8 cellular contexts compared by ENCODE assay signal in genomic region chr12:27524489-27524835, GRCh38. TPM values are rescaled to one million over a fixed set of nuclear protein-coding genes. Genes with fewer than 3 reads are reported as not detected.
DNase-seq lines count a peak whose midpoint lies in the region; ATAC-seq and TF ChIP-seq lines count a peak whose summit lies in the region.

No MANE protein-coding gene starts in this region.

- no peaks in the 10 kb centered on the region for H3K9me3 Mint-ChIP-seq in central memory CD8-positive, alpha-beta T cell
- H3K9me3 Mint-ChIP-seq in natural killer cell, result no peaks in the 10 kb centered on the region

- peaks cover 13% of the 10 kb centered on the region for H3K27me3 Mint-ChIP-seq in central memory CD8-positive, alpha-beta T cell
- peaks cover 30 to 40% of the 10 kb centered on the region in 2 donors for H3K27me3 Mint-ChIP-seq in natural killer cell (ENCODE audit: low read depth in 2 of 2)

- peaks cover 2% of the 10 kb centered on the region for H3K36me3 Mint-ChIP-seq in central memory CD8-positive, alpha-beta T cell (ENCODE audit: insufficient read depth)
- H3K36me3 Mint-ChIP-seq in natural killer cell, result no peaks in the 10 kb centered on the region

- peak; percentile 23; the same call in 1 of the 2 replicates for TF ChIP-seq CTCF in C4-2B (conservative IDR thresholded peaks at IDR 0.05)
- TF ChIP-seq CTCF in natural killer cell (IDR thresholded peaks at IDR 0.05), result no peak

- ATAC-seq in HG03460 (IDR thresholded peaks at IDR 0.05; ENCODE audit: unreplicated experiment) (peak; percentile 1), natural killer cell (no peak), HG02798 (IDR thresholded peaks at IDR 0.05; ENCODE audit: poor library complexity, unreplicated experiment) (no peak)
- ATAC-seq in central memory CD8-positive, alpha-beta T cell (replicated peaks; ENCODE audit: extremely low read depth, poor library complexity, severe bottlenecking), result no peak

- intact Hi-C loops in natural killer cell (cut with micrococcal nuclease), result loop anchor here (2.0 kb wide), 1 partner anchor 186 kb away; the partner anchor contains the start of gene MRPS35
- intact Hi-C loops in head of caudate nucleus (cut with DNase I), result loop anchor here (10.0 kb wide), 2 partner anchors 90 to 180 kb away; no protein-coding TSS in a partner anchor

- peak overlapping the region; percentile 90 for H3K4me3 Mint-ChIP-seq in central memory CD8-positive, alpha-beta T cell
- peak overlapping the region; percentile 97 for H3K4me3 Mint-ChIP-seq in natural killer cell

- peak overlapping the region; percentile 77 for H3K27ac ChIP-seq in C4-2B

- H3K27ac Mint-ChIP-seq in central memory CD8-positive, alpha-beta T cell (ENCODE audit: low read depth), result peak overlapping the region; percentile 1
- no peak overlapping the region for H3K27ac Mint-ChIP-seq in natural killer cell

- DNase-seq in central memory CD8-positive, alpha-beta T cell (ENCODE audit: low spot score in 2 of 2), result no peak
- DNase-seq in natural killer cell, result no peak
- no peak for DNase-seq in GM19240 (ENCODE audit: insufficient read length, low spot score)
- no peak for DNase-seq in head of caudate nucleus
- DNase-seq in NCI-H146 (lab: John Stamatoyannopoulos, UW), result no peak

- peaks cover 16% of the 10 kb centered on the region for H3K4me1 Mint-ChIP-seq in central memory CD8-positive, alpha-beta T cell
- peaks cover 12 to 20% of the 10 kb centered on the region in 2 donors for H3K4me1 Mint-ChIP-seq in natural killer cell

RNA-seq across cellular contexts. Expression of gene PPFIBP1, which starts 0.5 kb away (rescaled TPM):
- 1 to 10 TPM in 2 of 3 donors, under 1 TPM in 1; 0.73 to 1.6 (median 1.4) TPM for total RNA-seq in natural killer cell
